In the genomic region with DNA sequence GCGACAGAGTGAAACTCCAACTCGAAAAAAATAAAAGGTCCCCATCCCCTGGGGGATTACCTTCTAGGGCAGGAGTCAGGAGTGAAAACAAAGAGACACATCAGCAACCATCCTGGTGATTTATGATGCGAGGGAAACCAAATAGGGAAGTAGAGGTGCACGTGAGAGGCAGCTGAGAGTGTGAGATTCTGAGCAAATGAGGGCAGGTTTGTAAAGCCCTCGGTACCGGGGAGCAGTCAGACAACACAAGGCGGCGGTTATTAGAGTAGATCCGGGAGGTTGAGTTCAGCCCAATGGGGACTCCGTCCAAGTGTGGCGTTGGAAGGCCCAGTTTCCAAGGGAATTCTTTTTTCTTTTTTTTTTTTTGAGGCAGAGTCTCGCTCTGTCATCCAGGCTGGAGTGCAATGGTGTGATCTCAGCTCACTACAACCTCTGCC, we compare ENCODE assay signal across 1 cellular context.
TF ChIP-seq lines count a peak whose summit lies in the region.

No MANE protein-coding gene starts in this region.

TF ChIP-seq in K562, 482 proteins besides CTCF, POLR2A, EP300 and RAD21 (continues in another document):
- TF ChIP-seq RAD51 (IDR thresholded peaks at IDR 0.05; ENCODE audit: borderline replicate concordance, low read depth): no peak
- TF ChIP-seq WHSC1 (IDR thresholded peaks at IDR 0.05; ENCODE audit: low read length): no peak
- TF ChIP-seq GABPB1 (CRISPR knock-in tag; IDR thresholded peaks at IDR 0.05): peak; percentile 60
- TF ChIP-seq OTX1 (CRISPR knock-in tag; IDR thresholded peaks at IDR 0.05): no peak
- TF ChIP-seq HIVEP1 (CRISPR knock-in tag; IDR thresholded peaks at IDR 0.05): no peak
- TF ChIP-seq, protein P1, sequence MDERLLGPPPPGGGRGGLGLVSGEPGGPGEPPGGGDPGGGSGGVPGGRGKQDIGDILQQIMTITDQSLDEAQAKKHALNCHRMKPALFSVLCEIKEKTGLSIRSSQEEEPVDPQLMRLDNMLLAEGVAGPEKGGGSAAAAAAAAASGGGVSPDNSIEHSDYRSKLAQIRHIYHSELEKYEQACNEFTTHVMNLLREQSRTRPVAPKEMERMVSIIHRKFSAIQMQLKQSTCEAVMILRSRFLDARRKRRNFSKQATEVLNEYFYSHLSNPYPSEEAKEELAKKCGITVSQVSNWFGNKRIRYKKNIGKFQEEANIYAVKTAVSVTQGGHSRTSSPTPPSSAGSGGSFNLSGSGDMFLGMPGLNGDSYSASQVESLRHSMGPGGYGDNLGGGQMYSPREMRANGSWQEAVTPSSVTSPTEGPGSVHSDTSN (CRISPR knock-in tag; IDR thresholded peaks at IDR 0.05; ENCODE audit: low read depth): peak; percentile 68
- TF ChIP-seq, protein P1 (tag; conservative IDR thresholded peaks at IDR 0.05; ENCODE audit: low read depth): peak; percentile 92
- no peak for TF ChIP-seq MYBL2 (IDR thresholded peaks at IDR 0.05; ENCODE audit: low read depth)
- TF ChIP-seq MYBL2 (CRISPR knock-in tag; IDR thresholded peaks at IDR 0.05; ENCODE audit: borderline replicate concordance): no peak
- no peak for TF ChIP-seq RBM17 (IDR thresholded peaks at IDR 0.05; ENCODE audit: borderline replicate concordance, low read depth, low read length)
- no peak for TF ChIP-seq CBX2 (IDR thresholded peaks at IDR 0.05; ENCODE audit: insufficient read depth, low read length, poor library complexity, severe bottlenecking)
- no peak for TF ChIP-seq ILK (tag; IDR thresholded peaks at IDR 0.05; ENCODE audit: borderline replicate concordance, low read depth)
- TF ChIP-seq, protein P2, sequence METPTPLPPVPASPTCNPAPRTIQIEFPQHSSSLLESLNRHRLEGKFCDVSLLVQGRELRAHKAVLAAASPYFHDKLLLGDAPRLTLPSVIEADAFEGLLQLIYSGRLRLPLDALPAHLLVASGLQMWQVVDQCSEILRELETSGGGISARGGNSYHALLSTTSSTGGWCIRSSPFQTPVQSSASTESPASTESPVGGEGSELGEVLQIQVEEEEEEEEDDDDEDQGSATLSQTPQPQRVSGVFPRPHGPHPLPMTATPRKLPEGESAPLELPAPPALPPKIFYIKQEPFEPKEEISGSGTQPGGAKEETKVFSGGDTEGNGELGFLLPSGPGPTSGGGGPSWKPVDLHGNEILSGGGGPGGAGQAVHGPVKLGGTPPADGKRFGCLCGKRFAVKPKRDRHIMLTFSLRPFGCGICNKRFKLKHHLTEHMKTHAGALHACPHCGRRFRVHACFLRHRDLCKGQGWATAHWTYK (CRISPR knock-in tag; IDR thresholded peaks at IDR 0.05): no peak
- TF ChIP-seq, protein P3, sequence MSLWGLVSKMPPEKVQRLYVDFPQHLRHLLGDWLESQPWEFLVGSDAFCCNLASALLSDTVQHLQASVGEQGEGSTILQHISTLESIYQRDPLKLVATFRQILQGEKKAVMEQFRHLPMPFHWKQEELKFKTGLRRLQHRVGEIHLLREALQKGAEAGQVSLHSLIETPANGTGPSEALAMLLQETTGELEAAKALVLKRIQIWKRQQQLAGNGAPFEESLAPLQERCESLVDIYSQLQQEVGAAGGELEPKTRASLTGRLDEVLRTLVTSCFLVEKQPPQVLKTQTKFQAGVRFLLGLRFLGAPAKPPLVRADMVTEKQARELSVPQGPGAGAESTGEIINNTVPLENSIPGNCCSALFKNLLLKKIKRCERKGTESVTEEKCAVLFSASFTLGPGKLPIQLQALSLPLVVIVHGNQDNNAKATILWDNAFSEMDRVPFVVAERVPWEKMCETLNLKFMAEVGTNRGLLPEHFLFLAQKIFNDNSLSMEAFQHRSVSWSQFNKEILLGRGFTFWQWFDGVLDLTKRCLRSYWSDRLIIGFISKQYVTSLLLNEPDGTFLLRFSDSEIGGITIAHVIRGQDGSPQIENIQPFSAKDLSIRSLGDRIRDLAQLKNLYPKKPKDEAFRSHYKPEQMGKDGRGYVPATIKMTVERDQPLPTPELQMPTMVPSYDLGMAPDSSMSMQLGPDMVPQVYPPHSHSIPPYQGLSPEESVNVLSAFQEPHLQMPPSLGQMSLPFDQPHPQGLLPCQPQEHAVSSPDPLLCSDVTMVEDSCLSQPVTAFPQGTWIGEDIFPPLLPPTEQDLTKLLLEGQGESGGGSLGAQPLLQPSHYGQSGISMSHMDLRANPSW (CRISPR knock-in tag; IDR thresholded peaks at IDR 0.05): no peak
- no peak for TF ChIP-seq PHF20 (IDR thresholded peaks at IDR 0.05; ENCODE audit: partially characterized antibody)
- TF ChIP-seq, protein P4, sequence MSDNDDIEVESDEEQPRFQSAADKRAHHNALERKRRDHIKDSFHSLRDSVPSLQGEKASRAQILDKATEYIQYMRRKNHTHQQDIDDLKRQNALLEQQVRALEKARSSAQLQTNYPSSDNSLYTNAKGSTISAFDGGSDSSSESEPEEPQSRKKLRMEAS (CRISPR knock-in tag; IDR thresholded peaks at IDR 0.05): peak; percentile 86
- TF ChIP-seq, protein P5, sequence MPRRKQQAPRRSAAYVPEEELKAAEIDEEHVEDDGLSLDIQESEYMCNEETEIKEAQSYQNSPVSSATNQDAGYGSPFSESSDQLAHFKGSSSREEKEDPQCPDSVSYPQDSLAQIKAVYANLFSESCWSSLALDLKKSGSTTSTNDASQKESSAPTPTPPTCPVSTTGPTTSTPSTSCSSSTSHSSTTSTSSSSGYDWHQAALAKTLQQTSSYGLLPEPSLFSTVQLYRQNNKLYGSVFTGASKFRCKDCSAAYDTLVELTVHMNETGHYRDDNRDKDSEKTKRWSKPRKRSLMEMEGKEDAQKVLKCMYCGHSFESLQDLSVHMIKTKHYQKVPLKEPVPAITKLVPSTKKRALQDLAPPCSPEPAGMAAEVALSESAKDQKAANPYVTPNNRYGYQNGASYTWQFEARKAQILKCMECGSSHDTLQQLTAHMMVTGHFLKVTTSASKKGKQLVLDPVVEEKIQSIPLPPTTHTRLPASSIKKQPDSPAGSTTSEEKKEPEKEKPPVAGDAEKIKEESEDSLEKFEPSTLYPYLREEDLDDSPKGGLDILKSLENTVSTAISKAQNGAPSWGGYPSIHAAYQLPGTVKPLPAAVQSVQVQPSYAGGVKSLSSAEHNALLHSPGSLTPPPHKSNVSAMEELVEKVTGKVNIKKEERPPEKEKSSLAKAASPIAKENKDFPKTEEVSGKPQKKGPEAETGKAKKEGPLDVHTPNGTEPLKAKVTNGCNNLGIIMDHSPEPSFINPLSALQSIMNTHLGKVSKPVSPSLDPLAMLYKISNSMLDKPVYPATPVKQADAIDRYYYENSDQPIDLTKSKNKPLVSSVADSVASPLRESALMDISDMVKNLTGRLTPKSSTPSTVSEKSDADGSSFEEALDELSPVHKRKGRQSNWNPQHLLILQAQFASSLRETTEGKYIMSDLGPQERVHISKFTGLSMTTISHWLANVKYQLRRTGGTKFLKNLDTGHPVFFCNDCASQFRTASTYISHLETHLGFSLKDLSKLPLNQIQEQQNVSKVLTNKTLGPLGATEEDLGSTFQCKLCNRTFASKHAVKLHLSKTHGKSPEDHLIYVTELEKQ (CRISPR knock-in tag; IDR thresholded peaks at IDR 0.05): no peak
- TF ChIP-seq JUN (IDR thresholded peaks at IDR 0.05; ENCODE audit: borderline replicate concordance, low read depth, low read length): no peak
- no peak for TF ChIP-seq JUN (CRISPR knock-in tag; IDR thresholded peaks at IDR 0.05; ENCODE audit: borderline replicate concordance)
- TF ChIP-seq, protein P6, sequence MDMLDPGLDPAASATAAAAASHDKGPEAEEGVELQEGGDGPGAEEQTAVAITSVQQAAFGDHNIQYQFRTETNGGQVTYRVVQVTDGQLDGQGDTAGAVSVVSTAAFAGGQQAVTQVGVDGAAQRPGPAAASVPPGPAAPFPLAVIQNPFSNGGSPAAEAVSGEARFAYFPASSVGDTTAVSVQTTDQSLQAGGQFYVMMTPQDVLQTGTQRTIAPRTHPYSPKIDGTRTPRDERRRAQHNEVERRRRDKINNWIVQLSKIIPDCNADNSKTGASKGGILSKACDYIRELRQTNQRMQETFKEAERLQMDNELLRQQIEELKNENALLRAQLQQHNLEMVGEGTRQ (CRISPR knock-in tag; IDR thresholded peaks at IDR 0.05): no peak
- no peak for TF ChIP-seq KDM5B (IDR thresholded peaks at IDR 0.05; ENCODE audit: insufficient replicate concordance, low read depth, low read length)
- no peak for TF ChIP-seq C11orf30 (IDR thresholded peaks at IDR 0.05; ENCODE audit: low read depth)
- TF ChIP-seq MTF1 (CRISPR knock-in tag; IDR thresholded peaks at IDR 0.05; ENCODE audit: borderline replicate concordance): no peak
- TF ChIP-seq, protein P7, sequence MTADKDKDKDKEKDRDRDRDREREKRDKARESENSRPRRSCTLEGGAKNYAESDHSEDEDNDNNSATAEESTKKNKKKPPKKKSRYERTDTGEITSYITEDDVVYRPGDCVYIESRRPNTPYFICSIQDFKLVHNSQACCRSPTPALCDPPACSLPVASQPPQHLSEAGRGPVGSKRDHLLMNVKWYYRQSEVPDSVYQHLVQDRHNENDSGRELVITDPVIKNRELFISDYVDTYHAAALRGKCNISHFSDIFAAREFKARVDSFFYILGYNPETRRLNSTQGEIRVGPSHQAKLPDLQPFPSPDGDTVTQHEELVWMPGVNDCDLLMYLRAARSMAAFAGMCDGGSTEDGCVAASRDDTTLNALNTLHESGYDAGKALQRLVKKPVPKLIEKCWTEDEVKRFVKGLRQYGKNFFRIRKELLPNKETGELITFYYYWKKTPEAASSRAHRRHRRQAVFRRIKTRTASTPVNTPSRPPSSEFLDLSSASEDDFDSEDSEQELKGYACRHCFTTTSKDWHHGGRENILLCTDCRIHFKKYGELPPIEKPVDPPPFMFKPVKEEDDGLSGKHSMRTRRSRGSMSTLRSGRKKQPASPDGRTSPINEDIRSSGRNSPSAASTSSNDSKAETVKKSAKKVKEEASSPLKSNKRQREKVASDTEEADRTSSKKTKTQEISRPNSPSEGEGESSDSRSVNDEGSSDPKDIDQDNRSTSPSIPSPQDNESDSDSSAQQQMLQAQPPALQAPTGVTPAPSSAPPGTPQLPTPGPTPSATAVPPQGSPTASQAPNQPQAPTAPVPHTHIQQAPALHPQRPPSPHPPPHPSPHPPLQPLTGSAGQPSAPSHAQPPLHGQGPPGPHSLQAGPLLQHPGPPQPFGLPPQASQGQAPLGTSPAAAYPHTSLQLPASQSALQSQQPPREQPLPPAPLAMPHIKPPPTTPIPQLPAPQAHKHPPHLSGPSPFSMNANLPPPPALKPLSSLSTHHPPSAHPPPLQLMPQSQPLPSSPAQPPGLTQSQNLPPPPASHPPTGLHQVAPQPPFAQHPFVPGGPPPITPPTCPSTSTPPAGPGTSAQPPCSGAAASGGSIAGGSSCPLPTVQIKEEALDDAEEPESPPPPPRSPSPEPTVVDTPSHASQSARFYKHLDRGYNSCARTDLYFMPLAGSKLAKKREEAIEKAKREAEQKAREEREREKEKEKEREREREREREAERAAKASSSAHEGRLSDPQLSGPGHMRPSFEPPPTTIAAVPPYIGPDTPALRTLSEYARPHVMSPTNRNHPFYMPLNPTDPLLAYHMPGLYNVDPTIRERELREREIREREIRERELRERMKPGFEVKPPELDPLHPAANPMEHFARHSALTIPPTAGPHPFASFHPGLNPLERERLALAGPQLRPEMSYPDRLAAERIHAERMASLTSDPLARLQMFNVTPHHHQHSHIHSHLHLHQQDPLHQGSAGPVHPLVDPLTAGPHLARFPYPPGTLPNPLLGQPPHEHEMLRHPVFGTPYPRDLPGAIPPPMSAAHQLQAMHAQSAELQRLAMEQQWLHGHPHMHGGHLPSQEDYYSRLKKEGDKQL (CRISPR knock-in tag; IDR thresholded peaks at IDR 0.05; ENCODE audit: borderline replicate concordance): no peak
- no peak for TF ChIP-seq EP400 (IDR thresholded peaks at IDR 0.05)
